Comparison of ENCODE assay signal across 35 cellular contexts in genomic region chr10:44034946-44035345, GRCh38.
"Had no signal": no experiment of that assay in that cellular context is flagged by ENCODE, and none has a peak within 500 bp of the region (broad histone marks: within the 10 kb centered on the region; RNA-seq: fewer than 3 reads in every experiment).

No MANE protein-coding gene starts in this region.

- H3K9me3 ChIP-seq: MG63 had no signal

- DNase-seq: Karpas-422, Kasumi-1, MG63, MM.1S, MV-4-11, NCI-H1048, NCI-H1092, NCI-H1092 treated with DMSO at 0.1 percent for 48 hours, NCI-H1105, NCI-H1105 treated with DMSO at 0.1 percent for 48 hours, NCI-H1417, NCI-H1417 treated with DMSO at 0.1 percent for 48 hours, NCI-H1436, NCI-H1436 treated with DMSO at 0.1 percent for 48 hours, NCI-H146, NCI-H1694, NCI-H1694 treated with DMSO at 0.1 percent for 48 hours, NCI-H187, NCI-H187 treated with DMSO at 0.1 percent for 48 hours, NCI-H1930, NCI-H2029, NCI-H2029 treated with DMSO at 0.1 percent for 48 hours, NCI-H2081, NCI-H2081 treated with DMSO at 0.1 percent for 48 hours, NCI-H2107, NCI-H2171, NCI-H2171 treated with DMSO at 0.1 percent for 48 hours, NCI-H2227 treated with DMSO at 0.1 percent for 48 hours, NCI-H226, NCI-H345, NCI-H446, NCI-H446 treated with DMSO at 0.1 percent for 48 hours, NCI-H510A, NCI-H510A treated with DMSO at 0.1 percent for 48 hours, NCI-H524 had no signal

- H3K4me3 ChIP-seq: MG63 had no signal

- H3K27me3 ChIP-seq: MG63 had no signal

- H3K36me3 ChIP-seq: MG63 had no signal
